14 cellular contexts compared by ENCODE assay signal in the genomic region with DNA sequence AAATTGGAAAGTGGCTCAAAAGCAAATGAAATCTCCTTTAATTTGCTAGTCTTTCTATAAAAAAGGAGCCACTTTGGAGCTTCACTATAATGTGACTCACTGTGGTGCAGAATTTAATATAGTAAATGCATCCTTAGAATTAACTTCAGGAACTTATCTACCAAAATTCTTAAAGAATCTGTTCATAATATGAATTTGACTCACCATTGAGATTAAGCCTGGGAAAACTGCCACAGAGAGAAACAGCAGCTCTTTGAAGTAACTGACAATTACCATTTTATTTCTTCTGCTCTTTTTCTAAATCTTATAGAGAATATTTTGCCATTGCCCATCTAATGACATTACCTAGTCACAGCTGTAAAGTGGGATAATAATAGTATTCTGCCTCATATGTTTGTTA.
A peak's percentile ranks its signal among the peaks of the same experiment; 100 is the strongest.
DNase-seq lines count a peak whose midpoint lies in the region; ATAC-seq lines count a peak whose summit lies in the region.
"Had no signal": no experiment of that assay in that cellular context is flagged by ENCODE, and none has a peak within 500 bp of the region (broad histone marks: within the 10 kb centered on the region; RNA-seq: fewer than 3 reads in every experiment).

No MANE protein-coding gene starts in this region.

- DNase-seq in adipocyte (ENCODE audit: low read depth) (peak; percentile 33), astrocyte of the hippocampus (ENCODE audit: low read depth, low spot score) (peak; percentile 42), fibroblast of peridontal ligament (ENCODE audit: extremely low read depth) (peak; percentile 24), stromal cell of bone marrow (ENCODE audit: low read depth) (peak; percentile 13), epidermal melanocyte (ENCODE audit: insufficient read length, low spot score) (no peak), NCI-H1105 treated with DMSO at 0.1 percent for 48 hours (lab: John Stamatoyannopoulos, UW) (no peak), sciatic nerve (ENCODE audit: low spot score) (no peak)
- DNase-seq: CD8-positive, alpha-beta T cell; COR-L47; DND-41; GDM1 had no signal

- ATAC-seq in HG03520 (IDR thresholded peaks at IDR 0.05; ENCODE audit: unreplicated experiment) (no peak), sciatic nerve (no peak)
- ATAC-seq: A549; CD8-positive, alpha-beta T cell; HCT116 had no signal

- H3K9me3 ChIP-seq in adipocyte (ENCODE audit: control insufficient read depth, low read length) = no peaks in the 10 kb centered on the region
- H3K9me3 ChIP-seq: A549 had no signal

- no peak overlapping the region for H3K9ac ChIP-seq in adipocyte (ENCODE audit: low read length)

- H3K4me3 ChIP-seq in adipocyte (ENCODE audit: low read length) = no peak overlapping the region
- H3K4me3 ChIP-seq: A549 had no signal

- no peaks in the 10 kb centered on the region for H3K27me3 ChIP-seq in adipocyte (replicated peaks; ENCODE audit: control insufficient read depth, insufficient read depth, low read length)

- no peaks in the 10 kb centered on the region for H3K4me1 ChIP-seq in adipocyte (ENCODE audit: control insufficient read depth, insufficient read depth, low read length)
- H3K4me1 ChIP-seq: A549 had no signal

- H3K36me3 ChIP-seq in adipocyte (ENCODE audit: control insufficient read depth, insufficient read depth, low read length, severe bottlenecking) = no peaks in the 10 kb centered on the region

- intact Hi-C loops in sciatic nerve (cut with DNase I) = no loop called here

Comparison
In these comparisons a context has a peak if more than half of its experiments do, and no peak if none do; other contexts are left out.
1. DNase-seq: peak in adipocyte (single experiment), astrocyte of the hippocampus (single experiment), fibroblast of peridontal ligament (single experiment) and stromal cell of bone marrow (single experiment); none in epidermal melanocyte (single experiment), NCI-H1105 treated with DMSO at 0.1 percent for 48 hours (single experiment) and sciatic nerve (single experiment).